ENCODE assay signal across 23 cellular contexts in genomic region chr6:150835620-150836019, GRCh38. TPM values are rescaled to one million over a fixed set of nuclear protein-coding genes. Genes with fewer than 3 reads are reported as not detected.
DNase-seq lines count a peak whose midpoint lies in the region; FAIRE-seq and TF ChIP-seq lines count a peak whose summit lies in the region.
"Had no signal": no experiment of that assay in that cellular context is flagged by ENCODE, and none has a peak within 500 bp of the region (broad histone marks: within the 10 kb centered on the region; RNA-seq: fewer than 3 reads in every experiment).

No MANE protein-coding gene starts in this region.

- no peaks in the 10 kb centered on the region for H3K4me1 Mint-ChIP-seq in immature natural killer cell
- H3K4me1 Mint-ChIP-seq: activated CD4-positive, alpha-beta T cell treated with anti-CD3 and anti-CD28 coated beads for 36 hours had no signal

- H3K4me1 ChIP-seq in small intestine (ENCODE audit: control insufficient read depth in 2 of 2, insufficient read depth in 1 of 2, low read depth in 1 of 2, low read length in 1 of 2): no peaks in the 10 kb centered on the region
- H3K4me1 ChIP-seq: lower lobe of right lung had no signal

- H3K4me3 Mint-ChIP-seq in immature natural killer cell: no peak overlapping the region
- H3K4me3 Mint-ChIP-seq: activated CD4-positive, alpha-beta T cell treated with anti-CD3 and anti-CD28 coated beads for 36 hours; IgD-negative memory B cell; natural killer cell treated with Interleukin-12 subunit alpha and Interleukin-12 subunit beta and Interleukin-15 and Interleukin-18, amount 100 ng/mL, for 72 hours had no signal

- H3K27ac Mint-ChIP-seq in immature natural killer cell: no peak overlapping the region
- H3K27ac Mint-ChIP-seq: activated CD4-positive, alpha-beta T cell treated with anti-CD3 and anti-CD28 coated beads for 36 hours; natural killer cell treated with Interleukin-12 subunit alpha and Interleukin-12 subunit beta and Interleukin-15 and Interleukin-18, amount 100 ng/mL, for 72 hours had no signal

- H3K27me3 Mint-ChIP-seq in immature natural killer cell (ENCODE audit: low read depth in 3 of 3): peaks cover 0 to 3% (median 0%) of the 10 kb centered on the region in 3 donors
- H3K27me3 Mint-ChIP-seq: activated CD4-positive, alpha-beta T cell treated with anti-CD3 and anti-CD28 coated beads for 36 hours; IgD-negative memory B cell had no signal

- no peak for FAIRE-seq in bronchial epithelial cell (lab: Jason Lieb, UNC)
- FAIRE-seq in small intestine (lab: Jason Lieb, UNC): no peak
- FAIRE-seq: GM12891 had no signal

- H3K36me3 Mint-ChIP-seq in immature natural killer cell: no peaks in the 10 kb centered on the region
- H3K36me3 Mint-ChIP-seq: natural killer cell treated with Interleukin-12 subunit alpha and Interleukin-12 subunit beta and Interleukin-15 and Interleukin-18, amount 100 ng/mL, for 72 hours had no signal

- DNase-seq in DMS53 (lab: John Stamatoyannopoulos, UW) (peak; percentile 84), NCI-H146 treated with DMSO at 0.1 percent for 48 hours (lab: John Stamatoyannopoulos, UW; ENCODE audit: unreplicated experiment) (peak; percentile 98), bronchial epithelial cell (ENCODE audit: low read depth) (peak; percentile 80), small intestine (peak; percentile 10), immature natural killer cell (no peak), NCI-H2107 treated with DMSO at 0.1 percent for 48 hours (lab: John Stamatoyannopoulos, UW; ENCODE audit: unreplicated experiment) (no peak), activated gamma-delta T cell (lab: John Stamatoyannopoulos, UW) (no peak)
- DNase-seq: activated CD4-positive, alpha-beta T cell treated with anti-CD3 and anti-CD28 coated beads for 36 hours; activated CD8-positive, alpha-beta memory T cell treated with anti-CD3 and anti-CD28 coated beads for 24 hours; activated gamma-delta T cell treated with Interleukin-2 at 50 U/mL for 16 hours; activated T-cell treated with anti-CD3 and anti-CD28 coated beads, Interleukin-2, amount 50 U/mL, for 1 hour; C1 segment of cervical spinal cord; dorsolateral prefrontal cortex; EL; lower lobe of right lung; mucosa of descending colon; NCI-H1105 treated with DMSO at 0.1 percent for 48 hours; NCI-H2029 treated with DMSO at 0.1 percent for 48 hours; NCI-H226; T-helper 2 cell had no signal

- no peak for TF ChIP-seq CTCF in bronchial epithelial cell (IDR thresholded peaks at IDR 0.05; ENCODE audit: insufficient read depth, low read length, severe bottlenecking)

- H3K27me3 ChIP-seq in bronchial epithelial cell (ENCODE audit: control insufficient read depth, insufficient read depth, low read length): no peaks in the 10 kb centered on the region
- no peaks in the 10 kb centered on the region for H3K27me3 ChIP-seq in small intestine (ENCODE audit: control insufficient read depth in 2 of 2, insufficient read depth in 2 of 2, low read length in 2 of 2)
- H3K27me3 ChIP-seq: dorsolateral prefrontal cortex had no signal

- H3K36me3 ChIP-seq in bronchial epithelial cell (ENCODE audit: control insufficient read depth, insufficient read depth, low read length) (peaks cover 3% of the 10 kb centered on the region), small intestine (ENCODE audit: control insufficient read depth in 2 of 2, insufficient read depth in 2 of 2, low read length in 2 of 2) (peaks cover 6 to 10% of the 10 kb centered on the region in 2 donors)

- H3K9me3 ChIP-seq in small intestine (ENCODE audit: control insufficient read depth, low read depth): no peaks in the 10 kb centered on the region
- H3K9me3 ChIP-seq: lower lobe of right lung, mucosa of descending colon had no signal

- no peak overlapping the region for H3K27ac ChIP-seq in small intestine (ENCODE audit: low read depth in 1 of 2, low read length in 1 of 2)
- H3K27ac ChIP-seq: dorsolateral prefrontal cortex, lower lobe of right lung had no signal

- H3K9me3 Mint-ChIP-seq in immature natural killer cell: no peaks in the 10 kb centered on the region
- H3K9me3 Mint-ChIP-seq: IgD-negative memory B cell; natural killer cell treated with Interleukin-12 subunit alpha and Interleukin-12 subunit beta and Interleukin-15 and Interleukin-18, amount 100 ng/mL, for 72 hours had no signal

- H3K4me3 ChIP-seq in bronchial epithelial cell (ENCODE audit: low read depth, low read length) (no peak overlapping the region), small intestine (ENCODE audit: low read depth in 1 of 2, low read length in 2 of 2) (no peak overlapping the region)
- H3K4me3 ChIP-seq: dorsolateral prefrontal cortex, lower lobe of right lung, mucosa of descending colon had no signal

RNA-seq across cellular contexts. Expression of gene MTHFD1L, which starts 29.9 kb away (rescaled TPM):
- 52.0 and 53.2 TPM in 2 replicates for total RNA-seq in bronchial epithelial cell
- polyA plus RNA-seq in small intestine: 10 to 100 TPM in 1 of 3 donors, 1 to 10 TPM in 1, under 1 TPM in 1; 0.89 to 14.2 (median 1.6) TPM
- polyA plus RNA-seq in immature natural killer cell: 1 to 10 TPM in 2 of 3 donors, under 1 TPM in 1; 0.79 to 1.8 (median 1.6) TPM

Comparison
In these comparisons a context has a peak if more than half of its experiments do, and no peak if none do; other contexts are left out.
1. DNase-seq: peak in DMS53 (single experiment), NCI-H146 treated with DMSO at 0.1 percent for 48 hours (single experiment), bronchial epithelial cell (single experiment) and small intestine (single experiment); none in immature natural killer cell (0 of 3), NCI-H2107 treated with DMSO at 0.1 percent for 48 hours (single experiment) and activated gamma-delta T cell (single experiment).